Comparison of ENCODE assay signal across 1 cellular context in genomic region chr3:52444860-52445793, GRCh38.
TF ChIP-seq lines count a peak whose summit lies in the region.

Gene SEMA3G, minus strand, starts transcription at chr3:52445103. Its CDS starts 76 bp downstream, at chr3:52445027.

TF ChIP-seq in SK-N-SH, 30 proteins besides CTCF, POLR2A, EP300 and RAD21 (continued from another document):
- no peak for TF ChIP-seq RCOR1 (IDR thresholded peaks at IDR 0.05; ENCODE audit: low read length)
- no peak for TF ChIP-seq MXI1 (IDR thresholded peaks at IDR 0.05; ENCODE audit: low read depth, low read length)
- TF ChIP-seq, protein P1, sequence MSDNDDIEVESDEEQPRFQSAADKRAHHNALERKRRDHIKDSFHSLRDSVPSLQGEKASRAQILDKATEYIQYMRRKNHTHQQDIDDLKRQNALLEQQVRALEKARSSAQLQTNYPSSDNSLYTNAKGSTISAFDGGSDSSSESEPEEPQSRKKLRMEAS (IDR thresholded peaks at IDR 0.05; ENCODE audit: low read depth) = no peak
